ENCODE assay signal across 13 cellular contexts in genomic region chr7:27107901-27108381, GRCh38. TPM values are rescaled to one million over a fixed set of nuclear protein-coding genes. Genes with fewer than 3 reads are reported as not detected.
DNase-seq lines count a peak whose midpoint lies in the region; ATAC-seq and TF ChIP-seq lines count a peak whose summit lies in the region.
"Had no signal": no experiment of that assay in that cellular context is flagged by ENCODE, and none has a peak within 500 bp of the region (broad histone marks: within the 10 kb centered on the region; RNA-seq: fewer than 3 reads in every experiment).

No MANE protein-coding gene starts in this region.

- CTCF ChIA-PET in activated CD4-positive, alpha-beta memory T cell treated with anti-CD3 and anti-CD28 coated beads for 36 hours (lab: Charles Lee), result no interaction called here

- H3K36me3 ChIP-seq in GM23338 (ENCODE audit: insufficient read depth), result no peaks in the 10 kb centered on the region
- H3K36me3 ChIP-seq: WERI-Rb-1 had no signal

- H3K36me3 Mint-ChIP-seq in GM23338 (ENCODE audit: low read depth) (no peaks in the 10 kb centered on the region; the same call in 2 of the 3 replicates), chondrocyte (ENCODE audit: low read depth) (peaks cover 8% of the 10 kb centered on the region)
- H3K36me3 Mint-ChIP-seq in activated CD4-positive, alpha-beta memory T cell treated with anti-CD3 and anti-CD28 coated beads for 36 hours, result peaks cover 2% of the 10 kb centered on the region

- ATAC-seq in GM23338 (peak; percentile 6), left colon (peak; percentile 13), sciatic nerve (peak; percentile 2), GM18517 (IDR thresholded peaks at IDR 0.05; ENCODE audit: unreplicated experiment) (no peak)

- H3K27ac Mint-ChIP-seq in GM23338 (no peak overlapping the region), chondrocyte (ENCODE audit: unreplicated experiment) (peak overlapping the region; percentile 99)
- no peak overlapping the region for H3K27ac Mint-ChIP-seq in activated CD4-positive, alpha-beta memory T cell treated with anti-CD3 and anti-CD28 coated beads for 36 hours
- H3K27ac Mint-ChIP-seq: activated T-cell treated with anti-CD3 and anti-CD28 coated beads, Interleukin-2, amount 50 U/mL, for 24 hours had no signal

- TF ChIP-seq CTCF in GM23338 (conservative IDR thresholded peaks at IDR 0.05; ENCODE audit: low read depth in 2 of 2), result no peak
- no peak for TF ChIP-seq CTCF in chondrocyte (IDR thresholded peaks at IDR 0.05)

- peaks cover 11% of the 10 kb centered on the region; the same call in 2 of the 3 replicates for H3K9me3 Mint-ChIP-seq in GM23338
- no peaks in the 10 kb centered on the region for H3K9me3 Mint-ChIP-seq in chondrocyte (ENCODE audit: low read depth)
- H3K9me3 Mint-ChIP-seq in activated CD4-positive, alpha-beta memory T cell treated with anti-CD3 and anti-CD28 coated beads for 36 hours, result no peaks in the 10 kb centered on the region
- H3K9me3 Mint-ChIP-seq: activated T-cell treated with anti-CD3 and anti-CD28 coated beads, Interleukin-2, amount 50 U/mL, for 24 hours had no signal

- no peaks in the 10 kb centered on the region for H3K79me2 ChIP-seq in GM23338 (replicated peaks; ENCODE audit: insufficient read depth)

- H3F3A ChIP-seq in GM23338 (replicated peaks; ENCODE audit: low read depth), result peaks cover 53% of the 10 kb centered on the region

- intact Hi-C loops in left colon (cut with DNase I, micrococcal nuclease) (no loop called here), sciatic nerve (cut with DNase I) (no loop called here)
- intact Hi-C loops in activated CD4-positive, alpha-beta memory T cell treated with anti-CD3 and anti-CD28 coated beads for 36 hours (cut with micrococcal nuclease), result no loop called here

- H3K4me3 ChIP-seq in GM23338, result peak overlapping the region; percentile 49; the same call in 1 of the 2 replicates

- H3K4me1 Mint-ChIP-seq in GM23338 (peaks cover 19% of the 10 kb centered on the region), chondrocyte (ENCODE audit: low read depth) (peaks cover 64% of the 10 kb centered on the region)
- H3K4me1 Mint-ChIP-seq in activated CD4-positive, alpha-beta memory T cell treated with anti-CD3 and anti-CD28 coated beads for 36 hours (ENCODE audit: low read depth), result peaks cover 7% of the 10 kb centered on the region

- peaks cover 100% of the 10 kb centered on the region for H3K27me3 ChIP-seq in GM23338 (ENCODE audit: insufficient read depth)

- peaks cover 81% of the 10 kb centered on the region for H4K20me1 ChIP-seq in GM23338 (replicated peaks; ENCODE audit: insufficient read depth)

- H3K4me1 ChIP-seq in GM23338 (ENCODE audit: insufficient read depth), result peaks cover 27% of the 10 kb centered on the region

- peak; percentile 54 for DNase-seq in GM23338 (ENCODE audit: low spot score)
- DNase-seq in chondrocyte (ENCODE audit: low spot score), result no peak
- peak in 1 of 2 donors; percentile 42 for DNase-seq in left colon
- peak; percentile 55 for DNase-seq in sciatic nerve (ENCODE audit: low spot score)
- DNase-seq in NCI-H524 treated with DMSO at 0.1 percent for 48 hours (lab: John Stamatoyannopoulos, UW), result no peak
- no peak for DNase-seq in NCI-H1092 (lab: John Stamatoyannopoulos, UW)
- DNase-seq in activated CD4-positive, alpha-beta memory T cell treated with anti-CD3 and anti-CD28 coated beads for 36 hours, result no peak
- DNase-seq: activated T-cell treated with anti-CD3 and anti-CD28 coated beads, Interleukin-2, amount 50 U/mL, for 24 hours; DMS79 treated with DMSO at 0.1 percent for 48 hours; NCI-H1436 treated with DMSO at 0.1 percent for 48 hours; stimulated activated naive CD4-positive, alpha-beta T cell had no signal

- H3K27me3 Mint-ChIP-seq in GM23338 (ENCODE audit: insufficient read depth, low read depth, poor library complexity) (peaks cover 100% of the 10 kb centered on the region), chondrocyte (ENCODE audit: low read depth) (peaks cover 51% of the 10 kb centered on the region)
- peaks cover 18% of the 10 kb centered on the region for H3K27me3 Mint-ChIP-seq in activated CD4-positive, alpha-beta memory T cell treated with anti-CD3 and anti-CD28 coated beads for 36 hours

- H2AFZ ChIP-seq in GM23338, result no peak overlapping the region

- no peak overlapping the region; the same call in 2 of the 3 replicates for H3K4me3 Mint-ChIP-seq in GM23338
- H3K4me3 Mint-ChIP-seq in chondrocyte (ENCODE audit: unreplicated experiment), result peak overlapping the region; percentile 75
- H3K4me3 Mint-ChIP-seq in activated CD4-positive, alpha-beta memory T cell treated with anti-CD3 and anti-CD28 coated beads for 36 hours, result no peak overlapping the region
- H3K4me3 Mint-ChIP-seq: activated T-cell treated with anti-CD3 and anti-CD28 coated beads, Interleukin-2, amount 50 U/mL, for 24 hours had no signal

- H3K9me2 ChIP-seq in GM23338 (ENCODE audit: insufficient read depth), result no peaks in the 10 kb centered on the region

- H3K27ac ChIP-seq in GM23338 (ENCODE audit: low read depth), result no peak overlapping the region

- H3K4me2 ChIP-seq in GM23338, result peak overlapping the region; percentile 75

- POLR2A ChIA-PET in activated CD4-positive, alpha-beta memory T cell treated with anti-CD3 and anti-CD28 coated beads for 36 hours (lab: Charles Lee), result no interaction called here

TF ChIP-seq in GM23338, 12 proteins besides CTCF, POLR2A, EP300 and RAD21:
- TF ChIP-seq REST (IDR thresholded peaks at IDR 0.05; ENCODE audit: unreplicated experiment), result no peak
- TF ChIP-seq EZH2phosphoT487 (IDR thresholded peaks at IDR 0.05; ENCODE audit: unreplicated experiment), result peak; percentile 31

RNA-seq across cellular contexts. Expression of gene HOXA2, which starts 5.5 kb away (rescaled TPM):
- not detected in 2 replicates for total RNA-seq in GM23338 (2014; rRNA removed; shearing (Covaris generic))
- not detected in 2 replicates for polyA plus RNA-seq in GM23338 (2016; fragmentation: Nextera tagmentation; extraction: Ambion mirVana)
- total RNA-seq in chondrocyte, result 8.3 to 10.2 TPM in 2 of 3 replicates, not detected in the other
- total RNA-seq in left colon, result 1 to 10 TPM; 2.7 to 3.2 TPM
- 3.9 TPM for total RNA-seq in sciatic nerve
- total RNA-seq in activated CD4-positive, alpha-beta memory T cell treated with anti-CD3 and anti-CD28 coated beads for 36 hours, result not detected

RNA-seq across cellular contexts. Expression of gene HOXA1, which starts 12.1 kb away (rescaled TPM):
- not detected in 2 replicates for total RNA-seq in GM23338 (2014; rRNA removed; shearing (Covaris generic))
- not detected in 2 replicates for polyA plus RNA-seq in GM23338 (2016; fragmentation: Nextera tagmentation; extraction: Ambion mirVana)
- total RNA-seq in chondrocyte, result 2.7 to 2.9 TPM in 2 of 3 replicates, not detected in the other
- total RNA-seq in left colon, result 1 to 10 TPM; 2.4 to 3.0 TPM
- total RNA-seq in sciatic nerve, result 0.98 TPM
- total RNA-seq in activated CD4-positive, alpha-beta memory T cell treated with anti-CD3 and anti-CD28 coated beads for 36 hours, result under 1 TPM; 0.29 to 0.43 TPM

RNA-seq across cellular contexts. Expression of gene HOXA4, which starts 22.6 kb away (rescaled TPM):
- not detected in 2 replicates for total RNA-seq in GM23338 (2014; rRNA removed; shearing (Covaris generic))
- not detected in 2 replicates for polyA plus RNA-seq in GM23338 (2016; fragmentation: Nextera tagmentation; extraction: Ambion mirVana)
- total RNA-seq in chondrocyte (0.30 TPM in 1 of 3 replicates, not detected in the others), left colon (1 to 10 TPM; 4.5 to 5.1 TPM), sciatic nerve (10.0 TPM)
- total RNA-seq in activated CD4-positive, alpha-beta memory T cell treated with anti-CD3 and anti-CD28 coated beads for 36 hours, result not detected

RNA-seq across cellular contexts. Expression of gene HOXA5, which starts 35.5 kb away (rescaled TPM):
- not detected in 2 replicates for total RNA-seq in GM23338 (2014; rRNA removed; shearing (Covaris generic))
- not detected in 2 replicates for polyA plus RNA-seq in GM23338 (2016; fragmentation: Nextera tagmentation; extraction: Ambion mirVana)
- total RNA-seq in chondrocyte (not detected in 3 replicates), left colon (10 to 100 TPM; 13.0 to 16.2 TPM), sciatic nerve (20.1 TPM)
- total RNA-seq in activated CD4-positive, alpha-beta memory T cell treated with anti-CD3 and anti-CD28 coated beads for 36 hours, result not detected

RNA-seq across cellular contexts. Expression of gene HOXA6, which starts 39.6 kb away (rescaled TPM):
- not detected in 2 replicates for total RNA-seq in GM23338 (2014; rRNA removed; shearing (Covaris generic))
- polyA plus RNA-seq in GM23338 (2016; fragmentation: Nextera tagmentation; extraction: Ambion mirVana), result not detected in 2 replicates
- not detected in 3 replicates for total RNA-seq in chondrocyte
- 10 to 100 TPM; 20.0 to 21.2 TPM for total RNA-seq in left colon
- 15.8 TPM for total RNA-seq in sciatic nerve
- total RNA-seq in activated CD4-positive, alpha-beta memory T cell treated with anti-CD3 and anti-CD28 coated beads for 36 hours, result not detected

Comparison
In these comparisons a context has a peak if more than half of its experiments do, and no peak if none do; other contexts are left out.
1. DNase-seq: peak in GM23338 (single experiment) and sciatic nerve (single experiment); none in chondrocyte (single experiment), NCI-H524 treated with DMSO at 0.1 percent for 48 hours (single experiment), NCI-H1092 (single experiment) and activated CD4-positive, alpha-beta memory T cell treated with anti-CD3 and anti-CD28 coated beads for 36 hours (single experiment).